Comparison of ENCODE assay signal across 1 cellular context in the genomic region with DNA sequence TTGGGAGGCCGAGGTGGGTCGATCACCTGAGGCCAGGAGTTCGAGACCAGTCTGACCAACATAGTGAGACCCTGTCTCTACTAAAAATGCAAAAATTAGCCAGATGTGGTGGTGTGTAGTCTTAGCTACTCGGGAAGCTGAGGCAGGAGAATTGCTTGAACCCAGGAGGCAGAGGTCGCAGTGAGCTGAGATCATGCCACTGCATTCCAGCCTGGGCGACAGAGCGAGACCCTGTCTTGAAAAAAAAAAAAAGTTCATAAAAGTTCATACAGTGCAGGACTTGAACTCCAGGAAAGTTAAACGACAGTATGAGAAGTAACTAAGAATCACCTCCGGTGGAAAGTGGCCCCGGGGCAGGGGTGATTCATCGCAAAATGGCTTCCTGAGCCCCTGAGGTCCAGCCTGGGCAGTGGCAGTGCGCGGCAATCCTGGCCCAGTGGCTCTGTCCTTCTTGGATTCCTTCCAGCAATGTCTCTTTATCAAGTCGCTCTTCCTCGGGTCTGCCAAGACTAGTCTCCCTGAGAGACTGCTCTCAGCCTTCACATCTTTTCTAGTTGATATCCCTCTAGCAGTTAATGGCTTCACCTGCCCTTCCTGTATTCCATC.
TF ChIP-seq lines count a peak whose summit lies in the region.

No MANE protein-coding gene starts in this region.

TF ChIP-seq in IMR-90, 13 proteins besides CTCF, POLR2A, EP300 and RAD21:
- TF ChIP-seq MAZ (IDR thresholded peaks at IDR 0.05; ENCODE audit: borderline replicate concordance, low read depth, low read length) (no peak), MAFK (IDR thresholded peaks at IDR 0.05; ENCODE audit: low read depth, low read length) (no peak), NFE2L2 (IDR thresholded peaks at IDR 0.05; ENCODE audit: low read depth, low read length) (no peak), BHLHE40 (IDR thresholded peaks at IDR 0.05; ENCODE audit: low read depth, low read length) (no peak), MXI1 (IDR thresholded peaks at IDR 0.05; ENCODE audit: borderline replicate concordance, low read depth, low read length) (no peak), FOS (IDR thresholded peaks at IDR 0.05; ENCODE audit: low read depth, low read length) (no peak), CHD1 (IDR thresholded peaks at IDR 0.05; ENCODE audit: low read depth, low read length) (no peak), RFX5 (IDR thresholded peaks at IDR 0.05; ENCODE audit: low read depth, low read length) (no peak), SMC3 (IDR thresholded peaks at IDR 0.05; ENCODE audit: low read depth, low read length) (no peak), CEBPB (IDR thresholded peaks at IDR 0.05; ENCODE audit: low read depth, low read length) (no peak), RCOR1 (IDR thresholded peaks at IDR 0.05; ENCODE audit: insufficient replicate concordance, low read length) (no peak)
- TF ChIP-seq, protein P1, sequence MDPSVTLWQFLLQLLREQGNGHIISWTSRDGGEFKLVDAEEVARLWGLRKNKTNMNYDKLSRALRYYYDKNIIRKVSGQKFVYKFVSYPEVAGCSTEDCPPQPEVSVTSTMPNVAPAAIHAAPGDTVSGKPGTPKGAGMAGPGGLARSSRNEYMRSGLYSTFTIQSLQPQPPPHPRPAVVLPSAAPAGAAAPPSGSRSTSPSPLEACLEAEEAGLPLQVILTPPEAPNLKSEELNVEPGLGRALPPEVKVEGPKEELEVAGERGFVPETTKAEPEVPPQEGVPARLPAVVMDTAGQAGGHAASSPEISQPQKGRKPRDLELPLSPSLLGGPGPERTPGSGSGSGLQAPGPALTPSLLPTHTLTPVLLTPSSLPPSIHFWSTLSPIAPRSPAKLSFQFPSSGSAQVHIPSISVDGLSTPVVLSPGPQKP (IDR thresholded peaks at IDR 0.05; ENCODE audit: borderline replicate concordance, low read depth, low read length) = no peak
- TF ChIP-seq, protein P2, sequence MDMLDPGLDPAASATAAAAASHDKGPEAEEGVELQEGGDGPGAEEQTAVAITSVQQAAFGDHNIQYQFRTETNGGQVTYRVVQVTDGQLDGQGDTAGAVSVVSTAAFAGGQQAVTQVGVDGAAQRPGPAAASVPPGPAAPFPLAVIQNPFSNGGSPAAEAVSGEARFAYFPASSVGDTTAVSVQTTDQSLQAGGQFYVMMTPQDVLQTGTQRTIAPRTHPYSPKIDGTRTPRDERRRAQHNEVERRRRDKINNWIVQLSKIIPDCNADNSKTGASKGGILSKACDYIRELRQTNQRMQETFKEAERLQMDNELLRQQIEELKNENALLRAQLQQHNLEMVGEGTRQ (IDR thresholded peaks at IDR 0.05; ENCODE audit: low read depth, low read length) = no peak
